In the genomic region with DNA sequence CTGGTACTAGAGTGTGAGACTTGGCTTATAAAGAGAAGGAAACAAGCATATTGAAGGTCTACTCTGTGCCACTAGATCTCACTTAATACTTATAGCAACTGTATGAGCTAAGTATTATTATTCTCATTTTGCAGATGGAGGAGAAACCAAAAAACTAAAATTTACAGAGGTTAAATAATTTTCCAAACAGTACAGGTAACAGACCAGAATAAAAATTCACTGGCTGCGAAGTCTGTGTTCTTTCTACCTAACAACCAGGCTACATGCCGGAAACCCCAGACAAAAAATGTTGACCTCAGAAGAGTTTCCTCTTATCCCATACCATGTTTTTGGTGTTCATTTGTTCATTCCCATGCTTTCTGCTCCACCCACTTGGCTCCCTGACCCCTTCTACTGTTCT, we compare ENCODE assay signal across 21 cellular contexts.
"Had no signal": no experiment of that assay in that cellular context is flagged by ENCODE, and none has a peak within 500 bp of the region (broad histone marks: within the 10 kb centered on the region; RNA-seq: fewer than 3 reads in every experiment).

No MANE protein-coding gene starts in this region.

- H3K27ac Mint-ChIP-seq: activated CD4-positive, alpha-beta memory T cell treated with anti-CD3 and anti-CD28 coated beads for 36 hours; activated CD4-positive, alpha-beta T cell treated with anti-CD3 and anti-CD28 coated beads for 36 hours; activated naive CD4-positive, alpha-beta T cell treated with anti-CD3 and anti-CD28 coated beads, Interleukin-2, amount 50 U/mL, for 24 hours; activated T-cell treated with anti-CD3 and anti-CD28 coated beads, Interleukin-2, amount 50 U/mL, for 24 hours; T-cell had no signal

- H2AFZ ChIP-seq: parathyroid adenoma had no signal

- H3K27me3 ChIP-seq: brain microvascular endothelial cell, upper lobe of left lung had no signal

- ATAC-seq: activated CD4-positive, alpha-beta T cell treated with anti-CD3 and anti-CD28 coated beads for 36 hours; left lobe of liver; T-cell had no signal

- H3K9me3 ChIP-seq: upper lobe of left lung had no signal

- H3K4me3 ChIP-seq: SK-N-MC, skin epidermis, upper lobe of left lung had no signal

- H3K27me3 Mint-ChIP-seq: activated CD4-positive, alpha-beta memory T cell treated with anti-CD3 and anti-CD28 coated beads for 36 hours; activated CD4-positive, alpha-beta T cell treated with anti-CD3 and anti-CD28 coated beads for 36 hours; activated naive CD4-positive, alpha-beta T cell treated with anti-CD3 and anti-CD28 coated beads, Interleukin-2, amount 50 U/mL, for 24 hours; activated T-cell treated with anti-CD3 and anti-CD28 coated beads, Interleukin-2, amount 50 U/mL, for 24 hours; central memory CD8-positive, alpha-beta T cell; T-cell had no signal

- FAIRE-seq: keratinocyte had no signal

- H3K9me3 Mint-ChIP-seq: activated CD4-positive, alpha-beta memory T cell treated with anti-CD3 and anti-CD28 coated beads for 36 hours; activated naive CD4-positive, alpha-beta T cell treated with anti-CD3 and anti-CD28 coated beads, Interleukin-2, amount 50 U/mL, for 24 hours; activated T-cell treated with anti-CD3 and anti-CD28 coated beads, Interleukin-2, amount 50 U/mL, for 24 hours; central memory CD8-positive, alpha-beta T cell; T-cell had no signal

- H3K27ac ChIP-seq: parathyroid adenoma, SK-N-MC, skin epidermis, upper lobe of left lung, WERI-Rb-1 had no signal

- DNase-seq: activated CD4-positive, alpha-beta memory T cell treated with anti-CD3 and anti-CD28 coated beads for 36 hours; activated CD4-positive, alpha-beta T cell treated with anti-CD3 and anti-CD28 coated beads for 36 hours; activated effector memory CD4-positive, alpha-beta T cell treated with anti-CD3 and anti-CD28 coated beads, Interleukin-2, amount 50 U/mL, for 16 hours; activated T-cell treated with anti-CD3 and anti-CD28 coated beads, Interleukin-2, amount 50 U/mL, for 24 hours; brain microvascular endothelial cell; effector CD8-positive, alpha-beta T cell; hippocampal formation; midbrain; stimulated activated CD4-positive, alpha-beta T cell treated with anti-CD3 and anti-CD28 coated beads, Interleukin-4, amount 100 ng/mL, for 24 hours; stimulated activated naive CD4-positive, alpha-beta T cell; substantia nigra; T-cell; upper lobe of left lung; WERI-Rb-1 had no signal

- H3K4me3 Mint-ChIP-seq: activated CD4-positive, alpha-beta memory T cell treated with anti-CD3 and anti-CD28 coated beads for 36 hours; activated CD4-positive, alpha-beta T cell treated with anti-CD3 and anti-CD28 coated beads for 36 hours; activated naive CD4-positive, alpha-beta T cell treated with anti-CD3 and anti-CD28 coated beads, Interleukin-2, amount 50 U/mL, for 24 hours; activated T-cell treated with anti-CD3 and anti-CD28 coated beads, Interleukin-2, amount 50 U/mL, for 24 hours; central memory CD8-positive, alpha-beta T cell; T-cell had no signal

- H3K9ac ChIP-seq: parathyroid adenoma had no signal
